ENCODE assay signal across 34 cellular contexts in the genomic region with DNA sequence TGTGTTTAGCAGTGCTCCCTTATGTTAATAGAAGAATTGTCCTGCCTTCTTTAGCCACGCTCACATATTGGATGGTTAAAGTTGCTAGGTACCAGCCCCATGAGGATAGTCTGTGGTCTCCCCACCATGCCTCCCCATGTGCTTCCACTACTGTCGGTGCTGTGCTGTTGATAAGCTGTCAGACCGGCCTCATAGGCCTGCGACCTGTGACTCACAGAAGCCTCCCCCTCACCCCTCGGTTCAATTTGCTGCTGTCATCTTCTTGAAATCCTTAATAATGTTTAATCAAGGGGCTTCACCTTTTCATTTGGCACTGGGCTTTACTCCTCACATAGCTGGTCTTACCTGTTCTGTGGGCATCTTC.
"Had no signal": no experiment of that assay in that cellular context is flagged by ENCODE, and none has a peak within 500 bp of the region (broad histone marks: within the 10 kb centered on the region; RNA-seq: fewer than 3 reads in every experiment).

No MANE protein-coding gene starts in this region.

- H3K4me3 ChIP-seq: adrenal gland, body of pancreas, coronary artery, dorsolateral prefrontal cortex, gastroesophageal sphincter, hepatocyte, psoas muscle, smooth muscle cell, stomach, tibial artery had no signal

- H3K36me3 Mint-ChIP-seq: activated naive CD8-positive, alpha-beta T cell; naive B cell; stimulated activated naive B cell treated with anti-CD40 and anti-IgM and Interleukin-4, amounts not matched to agents 10 μg/mL and 1 μg/mL and 100 μg/mL, for 72 hours had no signal

- ATAC-seq: activated T-cell treated with anti-CD3 and anti-CD28 coated beads, Interleukin-2, amount 50 U/mL, for 4 hours; activated T-helper 17 cell treated with anti-CD3 and anti-CD28 coated beads, Interleukin-2, amount 50 U/mL, for 72 hours; body of pancreas; effector memory CD8-positive, alpha-beta T cell; gastroesophageal sphincter; psoas muscle; stimulated activated naive B cell treated with anti-CD40 and anti-IgM and Interleukin-4, amounts not matched to agents 10 μg/mL and 1 μg/mL and 100 μg/mL, for 72 hours had no signal

- H3K9me3 ChIP-seq: adrenal gland, body of pancreas, gastroesophageal sphincter, psoas muscle, stomach, tibial artery had no signal

- H3K4me2 ChIP-seq: hepatocyte had no signal

- H3K4me1 ChIP-seq: adrenal gland, body of pancreas, gastroesophageal sphincter, parathyroid adenoma, psoas muscle had no signal

- H3K27ac Mint-ChIP-seq: activated CD4-positive, alpha-beta memory T cell treated with anti-CD3 and anti-CD28 coated beads, Interleukin-2, amount 10 ng/mL, durations not matched to agents 7 days and 5 days; activated CD4-positive, alpha-beta T cell treated with anti-CD3 and anti-CD28 coated beads, Interleukin-2, amount 10 ng/mL, durations not matched to agents 7 days and 5 days; activated naive CD8-positive, alpha-beta T cell; activated T-helper 17 cell treated with anti-CD3 and anti-CD28 coated beads, Interleukin-2, amount 50 U/mL, for 72 hours; effector memory CD8-positive, alpha-beta T cell; naive B cell; nephron progenitor cell; stimulated activated naive B cell treated with anti-CD40 and anti-IgM and Interleukin-4, amounts not matched to agents 10 μg/mL and 1 μg/mL and 100 μg/mL, for 72 hours; T-helper 1 cell treated with Interleukin-12 subunit alpha and Interleukin-12 subunit beta and Interleukin-4 antibody, amounts not matched to agents 30 μg/mL and 1 μg/mL, for 36 hours had no signal

- H3K9ac ChIP-seq: parathyroid adenoma had no signal

- FAIRE-seq: endothelial cell of umbilical vein, keratinocyte, TTC549 had no signal

- H3K27ac ChIP-seq: adrenal gland, body of pancreas, coronary artery, gastroesophageal sphincter, hepatocyte, parathyroid adenoma, psoas muscle, stomach, tibial artery, WERI-Rb-1 had no signal

- H3K9me3 Mint-ChIP-seq: activated CD4-positive, alpha-beta T cell treated with anti-CD3 and anti-CD28 coated beads, Interleukin-2, amount 10 ng/mL, durations not matched to agents 7 days and 5 days; activated T-cell treated with anti-CD3 and anti-CD28 coated beads, Interleukin-2, amount 50 U/mL, for 4 hours; activated T-helper 17 cell treated with anti-CD3 and anti-CD28 coated beads, Interleukin-2, amount 50 U/mL, for 72 hours; nephron progenitor cell had no signal

- H3K36me3 ChIP-seq: adrenal gland, gastroesophageal sphincter, stomach, tibial artery, WERI-Rb-1 had no signal

- H3K4me3 Mint-ChIP-seq: activated CD4-positive, alpha-beta memory T cell treated with anti-CD3 and anti-CD28 coated beads, Interleukin-2, amount 10 ng/mL, durations not matched to agents 7 days and 5 days; activated CD4-positive, alpha-beta T cell treated with anti-CD3 and anti-CD28 coated beads, Interleukin-2, amount 10 ng/mL, durations not matched to agents 7 days and 5 days; activated naive CD8-positive, alpha-beta T cell; activated T-cell treated with anti-CD3 and anti-CD28 coated beads, Interleukin-2, amount 50 U/mL, for 4 hours; activated T-helper 17 cell treated with anti-CD3 and anti-CD28 coated beads, Interleukin-2, amount 50 U/mL, for 72 hours; effector memory CD8-positive, alpha-beta T cell; naive B cell; nephron progenitor cell; stimulated activated naive B cell treated with anti-CD40 and anti-IgM and Interleukin-4, amounts not matched to agents 10 μg/mL and 1 μg/mL and 100 μg/mL, for 72 hours; T-helper 1 cell treated with Interleukin-12 subunit alpha and Interleukin-12 subunit beta and Interleukin-4 antibody, amounts not matched to agents 30 μg/mL and 1 μg/mL, for 36 hours had no signal

- H2AFZ ChIP-seq: hepatocyte, parathyroid adenoma had no signal

- H3K4me1 Mint-ChIP-seq: activated CD4-positive, alpha-beta memory T cell treated with anti-CD3 and anti-CD28 coated beads, Interleukin-2, amount 10 ng/mL, durations not matched to agents 7 days and 5 days; activated CD4-positive, alpha-beta T cell treated with anti-CD3 and anti-CD28 coated beads, Interleukin-2, amount 10 ng/mL, durations not matched to agents 7 days and 5 days; activated T-helper 17 cell treated with anti-CD3 and anti-CD28 coated beads, Interleukin-2, amount 50 U/mL, for 72 hours; naive B cell; nephron progenitor cell; stimulated activated naive B cell treated with anti-CD40 and anti-IgM and Interleukin-4, amounts not matched to agents 10 μg/mL and 1 μg/mL and 100 μg/mL, for 72 hours had no signal

- DNase-seq: activated CD4-positive, alpha-beta memory T cell treated with anti-CD3 and anti-CD28 coated beads, Interleukin-2, amount 10 ng/mL, durations not matched to agents 7 days and 5 days; activated CD4-positive, alpha-beta T cell treated with anti-CD3 and anti-CD28 coated beads, Interleukin-2, amount 10 ng/mL, durations not matched to agents 7 days and 5 days; activated CD4-positive, CD25-positive, alpha-beta regulatory T cell treated with anti-CD3 and anti-CD28 coated beads, Interleukin-2, amount 50 U/mL, for 72 hours; activated naive CD4-positive, alpha-beta T cell; activated T-cell treated with anti-CD3 and anti-CD28 coated beads, Interleukin-2, amount 50 U/mL, for 4 hours; adrenal gland; aorta; body of pancreas; cerebellar nuclear complex; dorsolateral prefrontal cortex; effector memory CD8-positive, alpha-beta T cell; left cardiac atrium; left ventricle myocardium superior; naive B cell; nephron progenitor cell; occipital lobe; psoas muscle; stimulated activated CD4-positive, alpha-beta T cell treated with anti-CD3 and anti-CD28 coated beads, Interleukin-1b, Interleukin-23, amount 100 ng/mL, for 48 hours; stimulated activated naive B cell treated with anti-CD40 and anti-IgM and Interleukin-4, amounts not matched to agents 10 μg/mL and 1 μg/mL and 100 μg/mL, for 72 hours; stomach; T-helper 9 cell; tibial artery; WERI-Rb-1 had no signal

- H3K27me3 Mint-ChIP-seq: activated CD4-positive, alpha-beta memory T cell treated with anti-CD3 and anti-CD28 coated beads, Interleukin-2, amount 10 ng/mL, durations not matched to agents 7 days and 5 days; activated CD4-positive, alpha-beta T cell treated with anti-CD3 and anti-CD28 coated beads, Interleukin-2, amount 10 ng/mL, durations not matched to agents 7 days and 5 days; activated naive CD8-positive, alpha-beta T cell; activated T-helper 17 cell treated with anti-CD3 and anti-CD28 coated beads, Interleukin-2, amount 50 U/mL, for 72 hours; effector memory CD8-positive, alpha-beta T cell; naive B cell; stimulated activated naive B cell treated with anti-CD40 and anti-IgM and Interleukin-4, amounts not matched to agents 10 μg/mL and 1 μg/mL and 100 μg/mL, for 72 hours had no signal

- H3K27me3 ChIP-seq: adrenal gland, body of pancreas, dorsolateral prefrontal cortex, gastroesophageal sphincter, hepatocyte, stomach, tibial artery had no signal

- H3K79me2 ChIP-seq: hepatocyte, parathyroid adenoma had no signal
